ENCODE assay signal across 22 cellular contexts in genomic region chr4:29565256-29565655, GRCh38.
"Had no signal": no experiment of that assay in that cellular context is flagged by ENCODE, and none has a peak within 500 bp of the region (broad histone marks: within the 10 kb centered on the region; RNA-seq: fewer than 3 reads in every experiment).

No MANE protein-coding gene starts in this region.

- H3K4me1 ChIP-seq: stomach, testis, upper lobe of right lung had no signal

- H3K4me3 ChIP-seq: stomach, testis, upper lobe of right lung had no signal

- H3K9me3 ChIP-seq: stomach, testis, upper lobe of right lung had no signal

- H3K36me3 ChIP-seq: stomach, upper lobe of right lung, WERI-Rb-1 had no signal

- DNase-seq: activated CD4-positive, alpha-beta memory T cell treated with anti-CD3 and anti-CD28 coated beads for 36 hours; activated CD8-positive, alpha-beta memory T cell treated with anti-CD3 and anti-CD28 coated beads, Interleukin-2, amount 10 ng/mL, durations not matched to agents 7 days and 5 days; activated naive CD4-positive, alpha-beta T cell treated with anti-CD3 and anti-CD28 coated beads for 36 hours; activated naive CD8-positive, alpha-beta T cell treated with anti-CD3 and anti-CD28 coated beads, Interleukin-2, amount 50 U/mL, for 24 hours; activated T-cell treated with anti-CD3 and anti-CD28 coated beads, Interleukin-2, amount 50 U/mL, for 1 hour; aorta; effector memory CD4-positive, alpha-beta T cell; foreskin fibroblast; hippocampal formation; left ventricle myocardium superior; mesenchymal stem cell; posterior cingulate gyrus; retina; stimulated activated CD4-positive, alpha-beta T cell treated with anti-CD3 and anti-CD28 coated beads, Interleukin-12 subunit alpha, Interleukin-12 subunit beta, amount 100 ng/mL, for 4 hours; stimulated activated CD4-positive, alpha-beta T cell treated with anti-CD3 and anti-CD28 coated beads, Interleukin-2, amount 100 ng/mL, for 24 hours; stomach; testis; upper lobe of right lung; WERI-Rb-1 had no signal

- ATAC-seq: activated CD8-positive, alpha-beta memory T cell treated with anti-CD3 and anti-CD28 coated beads, Interleukin-2, amount 10 ng/mL, durations not matched to agents 7 days and 5 days; activated naive CD8-positive, alpha-beta T cell treated with anti-CD3 and anti-CD28 coated beads, Interleukin-2, amount 50 U/mL, for 24 hours; left ventricle myocardium superior; natural killer cell treated with Interleukin-12 subunit alpha and Interleukin-12 subunit beta and Interleukin-15 and Interleukin-18, amount 100 ng/mL, for 72 hours; upper lobe of right lung had no signal

- FAIRE-seq: bronchial epithelial cell, keratinocyte had no signal
